In genomic region chr17:28707339-28707720, GRCh38 we compare ENCODE assay signal across 19 cellular contexts. TPM values are rescaled to one million over a fixed set of nuclear protein-coding genes. Genes with fewer than 3 reads are reported as not detected.
DNase-seq lines count a peak whose midpoint lies in the region; ATAC-seq and TF ChIP-seq lines count a peak whose summit lies in the region.
"Had no signal": no experiment of that assay in that cellular context is flagged by ENCODE, and none has a peak within 500 bp of the region (broad histone marks: within the 10 kb centered on the region; RNA-seq: fewer than 3 reads in every experiment).

No MANE protein-coding gene starts in this region.

- peaks cover 11% of the 10 kb centered on the region for H3K36me3 Mint-ChIP-seq in CD4-positive, CD25-positive, alpha-beta regulatory T cell
- peaks cover 8 to 37% (median 25%) of the 10 kb centered on the region in 3 experiments; a peak in 6 of 7 replicates for H3K36me3 Mint-ChIP-seq in H9 (ENCODE audit: insufficient read depth in 1 of 3, low read depth in 3 of 3)
- peaks cover 13% of the 10 kb centered on the region for H3K36me3 Mint-ChIP-seq in brain
- H3K36me3 Mint-ChIP-seq in neural progenitor cell: peaks cover 5% of the 10 kb centered on the region
- H3K36me3 Mint-ChIP-seq: IgD-negative memory B cell had no signal

- no peak overlapping the region for H3K4ac ChIP-seq in H9 (ENCODE audit: low read depth, low read length)

- no peak overlapping the region for H2BK20ac ChIP-seq in H9 (ENCODE audit: low read depth, low read length, poor library complexity, severe bottlenecking)

- no peak overlapping the region for H4K8ac ChIP-seq in H9 (replicated peaks; ENCODE audit: insufficient read length, low read depth, low read length)

- no CpG with 5 or more reads among the region's 2 CpGs for WGBS in H9 (ENCODE audit: extremely low coverage, insufficient read length, low lambda C conversion rate)

- H3K27me3 ChIP-seq in CD4-positive, CD25-positive, alpha-beta regulatory T cell (ENCODE audit: control insufficient read depth, insufficient read depth, low read length): no peaks in the 10 kb centered on the region
- H3K27me3 ChIP-seq in H9 (ENCODE audit: insufficient read depth, low read length) (no peaks in the 10 kb centered on the region), neural progenitor cell (no peaks in the 10 kb centered on the region), SJCRH30 (no peaks in the 10 kb centered on the region)
- H3K27me3 ChIP-seq: BLaER1 had no signal

- H3K23ac ChIP-seq in H9 (ENCODE audit: insufficient read length, low read depth, low read length): no peak overlapping the region

- ATAC-seq in CD4-positive, CD25-positive, alpha-beta regulatory T cell (ENCODE audit: low read depth in 2 of 2): no peak
- ATAC-seq in GM19452 (IDR thresholded peaks at IDR 0.05; ENCODE audit: unreplicated experiment): no peak
- ATAC-seq in HG02870 (IDR thresholded peaks at IDR 0.05; ENCODE audit: unreplicated experiment): no peak
- ATAC-seq: HCT116 had no signal

- H3K4me1 ChIP-seq in CD4-positive, CD25-positive, alpha-beta regulatory T cell (ENCODE audit: control insufficient read depth, insufficient read depth, low read length, poor library complexity, severe bottlenecking): peaks cover 17% of the 10 kb centered on the region
- H3K4me1 ChIP-seq in H9 (ENCODE audit: insufficient read depth, low read length) (no peaks in the 10 kb centered on the region; the same call in 1 of the 2 replicates), neural progenitor cell (peaks cover 18% of the 10 kb centered on the region), SJCRH30 (no peaks in the 10 kb centered on the region; the same call in 1 of the 2 replicates)

- no peak overlapping the region for H2BK15ac ChIP-seq in H9 (ENCODE audit: low read depth, low read length)

- H3K27ac Mint-ChIP-seq in CD4-positive, CD25-positive, alpha-beta regulatory T cell: peak overlapping the region in 2 of 3 donors; percentile 55 to 79
- H3K27ac Mint-ChIP-seq in H9 (peak overlapping the region in 2 of 3 experiments; percentile 29 to 55; a peak in 3 of 7 replicates), brain (peak overlapping the region in 3 of 5 experiments; percentile 13 to 73 (median 54)), neural progenitor cell (peak overlapping the region; percentile 2)

- H3K23me2 ChIP-seq in H9 (ENCODE audit: insufficient read length, low read depth, low read length, poor library complexity, severe bottlenecking): peaks cover 14% of the 10 kb centered on the region

- H3K4me1 Mint-ChIP-seq in CD4-positive, CD25-positive, alpha-beta regulatory T cell: peaks cover 0 to 19% (median 10%) of the 10 kb centered on the region in 4 donors
- H3K4me1 Mint-ChIP-seq in H9 (peaks cover 35 to 45% of the 10 kb centered on the region in 2 experiments), brain (peaks cover 25% of the 10 kb centered on the region), neural progenitor cell (peaks cover 34% of the 10 kb centered on the region)

- no peaks in the 10 kb centered on the region for H3K27me3 Mint-ChIP-seq in CD4-positive, CD25-positive, alpha-beta regulatory T cell
- H3K27me3 Mint-ChIP-seq in H9 (ENCODE audit: low read depth): no peaks in the 10 kb centered on the region
- H3K27me3 Mint-ChIP-seq in brain: no peaks in the 10 kb centered on the region
- peaks cover 9% of the 10 kb centered on the region for H3K27me3 Mint-ChIP-seq in neural progenitor cell (ENCODE audit: insufficient read depth, low read depth)
- H3K27me3 Mint-ChIP-seq: IgD-negative memory B cell had no signal

- H3K79me2 ChIP-seq in H9 (ENCODE audit: insufficient read depth, low read length) (no peaks in the 10 kb centered on the region), neural progenitor cell (ENCODE audit: low read depth) (peaks cover 23% of the 10 kb centered on the region)

- H3K79me1 ChIP-seq in H9 (ENCODE audit: insufficient read depth, low read depth, low read length, poor library complexity, severe bottlenecking): no peaks in the 10 kb centered on the region

- H2AK5ac ChIP-seq in H9 (ENCODE audit: insufficient read length, low read length): no peak overlapping the region

- H3K9ac ChIP-seq in H9 (ENCODE audit: extremely low read depth, insufficient read length, low read length) (no peak overlapping the region), neural progenitor cell (no peak overlapping the region)
- H3K9ac ChIP-seq: BLaER1 had no signal

- H3K9me3 ChIP-seq in CD4-positive, CD25-positive, alpha-beta regulatory T cell (ENCODE audit: control insufficient read depth in 2 of 2, low read length in 2 of 2): no peaks in the 10 kb centered on the region
- H3K9me3 ChIP-seq in H9 (ENCODE audit: control insufficient read depth, low read depth, low read length) (no peaks in the 10 kb centered on the region), neural progenitor cell (ENCODE audit: low read depth) (no peaks in the 10 kb centered on the region), SJCRH30 (replicated peaks) (no peaks in the 10 kb centered on the region)
- H3K9me3 ChIP-seq: BLaER1, Caco-2 had no signal

- H3K4me3 ChIP-seq in CD4-positive, CD25-positive, alpha-beta regulatory T cell (ENCODE audit: low read depth, low read length): no peak overlapping the region
- H3K4me3 ChIP-seq in neural progenitor cell (no peak overlapping the region), SJCRH30 (no peak overlapping the region)
- H3K4me3 ChIP-seq: BLaER1 had no signal

- TF ChIP-seq CTCF in H9 (conservative IDR thresholded peaks at IDR 0.05) (no peak), brain (conservative IDR thresholded peaks at IDR 0.05) (no peak), neural progenitor cell (IDR thresholded peaks at IDR 0.05) (no peak)

- H3K4me3 Mint-ChIP-seq in CD4-positive, CD25-positive, alpha-beta regulatory T cell: peak overlapping the region in 2 of 4 donors; percentile 55 to 58
- H3K4me3 Mint-ChIP-seq in H9 (no peak overlapping the region), brain (peak overlapping the region in 1 of 5 experiments; percentile 19), neural progenitor cell (peak overlapping the region; percentile 5)

- no peak overlapping the region for H4K5ac ChIP-seq in H9 (ENCODE audit: insufficient read length, low read depth, low read length)

- H3K9me3 Mint-ChIP-seq in CD4-positive, CD25-positive, alpha-beta regulatory T cell: no peaks in the 10 kb centered on the region
- no peaks in the 10 kb centered on the region for H3K9me3 Mint-ChIP-seq in H9
- peaks cover 0 to 4% (median 0%) of the 10 kb centered on the region in 5 experiments for H3K9me3 Mint-ChIP-seq in brain
- no peaks in the 10 kb centered on the region for H3K9me3 Mint-ChIP-seq in neural progenitor cell
- H3K9me3 Mint-ChIP-seq: IgD-negative memory B cell had no signal

- no peak overlapping the region for H3K56ac ChIP-seq in H9 (ENCODE audit: insufficient read length, low read depth, low read length)

- peaks cover 4% of the 10 kb centered on the region for H4K20me1 ChIP-seq in H9 (ENCODE audit: control insufficient read depth, insufficient read depth, insufficient read length)
- H4K20me1 ChIP-seq in neural progenitor cell (ENCODE audit: low read depth): peaks cover 31% of the 10 kb centered on the region

- H3F3A ChIP-seq in neural progenitor cell (ENCODE audit: low read depth): peaks cover 53% of the 10 kb centered on the region

- no peak overlapping the region for H2BK12ac ChIP-seq in H9 (ENCODE audit: insufficient read length, low read depth, low read length)

- no peak overlapping the region for H2BK120ac ChIP-seq in H9 (ENCODE audit: low read depth, low read length, poor library complexity, severe bottlenecking)

- DNase-seq in CD4-positive, CD25-positive, alpha-beta regulatory T cell: no peak
- DNase-seq in H9 (no peak), neural progenitor cell (ENCODE audit: low spot score) (no peak), SJCRH30 (no peak)
- DNase-seq in activated CD4-positive, alpha-beta T cell treated with anti-CD3 and anti-CD28 coated beads, Interleukin-2, amount 50 U/mL, for 4 hours: no peak
- DNase-seq: Caco-2, DMS53, MV-4-11, NCI-H1417 treated with DMSO at 0.1 percent for 48 hours, NCI-H2029, NCI-H2171 treated with DMSO at 0.1 percent for 48 hours, NCI-H510A, SHP77 had no signal

- H2AFZ ChIP-seq in H9 (ENCODE audit: low read length) (no peak overlapping the region), neural progenitor cell (replicated peaks) (no peak overlapping the region)

- H3K36me3 ChIP-seq in CD4-positive, CD25-positive, alpha-beta regulatory T cell (ENCODE audit: control insufficient read depth, insufficient read depth, low read length): peaks cover 8% of the 10 kb centered on the region
- H3K36me3 ChIP-seq in neural progenitor cell (no peaks in the 10 kb centered on the region), SJCRH30 (peaks cover 14% of the 10 kb centered on the region)

- no peak overlapping the region for H3T11ph ChIP-seq in H9 (ENCODE audit: low read length)

- H3K14ac ChIP-seq in H9 (ENCODE audit: insufficient read depth, low read length): no peak overlapping the region

- H3K4me2 ChIP-seq in H9 (ENCODE audit: insufficient read depth, insufficient read length, low read length) (no peak overlapping the region), neural progenitor cell (no peak overlapping the region)
- H3K4me2 ChIP-seq: BLaER1 had no signal

- no peak overlapping the region for H2BK5ac ChIP-seq in H9 (ENCODE audit: insufficient read length, low read length)

- H3K18ac ChIP-seq in H9 (ENCODE audit: insufficient read length, low read depth, low read length): no peak overlapping the region

- no peak overlapping the region for H3K27ac ChIP-seq in CD4-positive, CD25-positive, alpha-beta regulatory T cell (ENCODE audit: insufficient read depth, low read length, poor library complexity, severe bottlenecking)
- H3K27ac ChIP-seq in H9 (ENCODE audit: insufficient read length, low read depth, low read length) (no peak overlapping the region), neural progenitor cell (no peak overlapping the region), SJCRH30 (no peak overlapping the region)
- H3K27ac ChIP-seq: BLaER1 had no signal

- H4K91ac ChIP-seq in H9 (ENCODE audit: insufficient read length, low read depth, low read length): no peak overlapping the region

RNA-seq across cellular contexts. Expression of gene PROCA1, which starts 4.4 kb away (rescaled TPM):
- total RNA-seq in CD4-positive, CD25-positive, alpha-beta regulatory T cell: 5.3 TPM
- under 1 TPM in 3 of 4 donors, not detected in 1; 0.37 to 0.67 (median 0.63) TPM for polyA plus RNA-seq in CD4-positive, CD25-positive, alpha-beta regulatory T cell
- total RNA-seq in H9 (2021): 14.2 and 15.0 TPM in 2 replicates
- 8.8 TPM for polyA plus RNA-seq in brain (ENCODE audit: insufficient read depth, low read depth, low replicate concordance)
- 12.5 and 32.7 TPM in 2 replicates for total RNA-seq in neural progenitor cell (ENCODE audit: low replicate concordance)
- total RNA-seq in SJCRH30 (2014; rRNA removed; shearing (Covaris generic)): 5.4 and 7.0 TPM in 2 replicates

RNA-seq across cellular contexts. Expression of gene RAB34, which starts 10.3 kb away (rescaled TPM):
- 4.0 TPM for total RNA-seq in CD4-positive, CD25-positive, alpha-beta regulatory T cell
- 10 to 100 TPM in 1 of 4 donors, 1 to 10 TPM in 3; 6.6 to 11.5 (median 6.9) TPM for polyA plus RNA-seq in CD4-positive, CD25-positive, alpha-beta regulatory T cell
- total RNA-seq in H9 (2021) (189 and 190 TPM in 2 replicates), neural progenitor cell (ENCODE audit: low replicate concordance) (82.8 and 133 TPM in 2 replicates)
- polyA plus RNA-seq in brain (ENCODE audit: insufficient read depth, low read depth, low replicate concordance): 41.9 TPM
- total RNA-seq in SJCRH30 (2014; rRNA removed; shearing (Covaris generic)): 191 and 201 TPM in 2 replicates

RNA-seq across cellular contexts. Expression of gene RPL23A, which starts 12.5 kb away (rescaled TPM):
- total RNA-seq in CD4-positive, CD25-positive, alpha-beta regulatory T cell: 2,050 TPM
- polyA plus RNA-seq in CD4-positive, CD25-positive, alpha-beta regulatory T cell: 1,000 to 10,000 TPM; 4,206 to 5,707 (median 4,669) TPM
- 2,008 and 2,053 TPM in 2 replicates for total RNA-seq in H9 (2021)
- polyA plus RNA-seq in brain (ENCODE audit: insufficient read depth, low read depth, low replicate concordance): 1,609 TPM
- 581 and 932 TPM in 2 replicates for total RNA-seq in neural progenitor cell (ENCODE audit: low replicate concordance)
- total RNA-seq in SJCRH30 (2014; rRNA removed; shearing (Covaris generic)): 1,716 and 1,788 TPM in 2 replicates

RNA-seq across cellular contexts. Expression of gene TLCD1, which starts 18.7 kb away (rescaled TPM):
- total RNA-seq in CD4-positive, CD25-positive, alpha-beta regulatory T cell: 1.3 TPM
- polyA plus RNA-seq in CD4-positive, CD25-positive, alpha-beta regulatory T cell: not detected
- total RNA-seq in H9 (2021) (46.4 and 50.7 TPM in 2 replicates), neural progenitor cell (ENCODE audit: low replicate concordance) (10.0 and 13.4 TPM in 2 replicates)
- polyA plus RNA-seq in brain (ENCODE audit: insufficient read depth, low read depth, low replicate concordance): 7.0 TPM
- total RNA-seq in SJCRH30 (2014; rRNA removed; shearing (Covaris generic)): 7.5 and 10.0 TPM in 2 replicates

RNA-seq across cellular contexts. Expression of gene NEK8, which starts 21.3 kb away (rescaled TPM):
- 7.5 TPM for total RNA-seq in CD4-positive, CD25-positive, alpha-beta regulatory T cell
- 1 to 10 TPM; 1.8 to 2.6 (median 2.0) TPM for polyA plus RNA-seq in CD4-positive, CD25-positive, alpha-beta regulatory T cell
- 16.6 and 18.8 TPM in 2 replicates for total RNA-seq in H9 (2021)
- 2.1 TPM for polyA plus RNA-seq in brain (ENCODE audit: insufficient read depth, low read depth, low replicate concordance)
- total RNA-seq in neural progenitor cell (ENCODE audit: low replicate concordance): 3.7 and 9.2 TPM in 2 replicates
- total RNA-seq in SJCRH30 (2014; rRNA removed; shearing (Covaris generic)): 1.7 and 2.6 TPM in 2 replicates

Comparison
In these comparisons a context has a peak if more than half of its experiments do, and no peak if none do; other contexts are left out.
1. H3K27ac Mint-ChIP-seq: peak in every context shown above with its lines; median percentile 67 in CD4-positive, CD25-positive, alpha-beta regulatory T cell; 54 in brain; 42 in H9; 2 in neural progenitor cell.
2. RNA of gene RAB34, which starts 10.3 kb away (total RNA-seq): 191 to 201 TPM in SJCRH30, 189 to 190 TPM in H9 and 82.8 to 133 TPM in neural progenitor cell; 4.0 TPM in CD4-positive, CD25-positive, alpha-beta regulatory T cell (single experiment); every median in the first group is over 10 times any median in the second.